In genomic region chr1:183912265-183912886, GRCh38 we compare ENCODE assay signal across 1 cellular context.
A peak's percentile ranks its signal among the peaks of the same experiment; 100 is the strongest.
TF ChIP-seq lines count a peak whose summit lies in the region.

No MANE protein-coding gene starts in this region.

TF ChIP-seq in GM12878, 131 proteins besides CTCF, POLR2A, EP300 and RAD21 (continued from another document and continues in another):
- TF ChIP-seq E4F1 (IDR thresholded peaks at IDR 0.05; ENCODE audit: borderline replicate concordance, partially characterized antibody), result no peak
- TF ChIP-seq SREBF2 (IDR thresholded peaks at IDR 0.05; ENCODE audit: low read length), result no peak
- TF ChIP-seq IKZF2 (IDR thresholded peaks at IDR 0.05), result peak; percentile 81 to 82
- no peak for TF ChIP-seq MYB (IDR thresholded peaks at IDR 0.05; ENCODE audit: borderline replicate concordance, low read depth, low read length)
- TF ChIP-seq, protein P1, sequence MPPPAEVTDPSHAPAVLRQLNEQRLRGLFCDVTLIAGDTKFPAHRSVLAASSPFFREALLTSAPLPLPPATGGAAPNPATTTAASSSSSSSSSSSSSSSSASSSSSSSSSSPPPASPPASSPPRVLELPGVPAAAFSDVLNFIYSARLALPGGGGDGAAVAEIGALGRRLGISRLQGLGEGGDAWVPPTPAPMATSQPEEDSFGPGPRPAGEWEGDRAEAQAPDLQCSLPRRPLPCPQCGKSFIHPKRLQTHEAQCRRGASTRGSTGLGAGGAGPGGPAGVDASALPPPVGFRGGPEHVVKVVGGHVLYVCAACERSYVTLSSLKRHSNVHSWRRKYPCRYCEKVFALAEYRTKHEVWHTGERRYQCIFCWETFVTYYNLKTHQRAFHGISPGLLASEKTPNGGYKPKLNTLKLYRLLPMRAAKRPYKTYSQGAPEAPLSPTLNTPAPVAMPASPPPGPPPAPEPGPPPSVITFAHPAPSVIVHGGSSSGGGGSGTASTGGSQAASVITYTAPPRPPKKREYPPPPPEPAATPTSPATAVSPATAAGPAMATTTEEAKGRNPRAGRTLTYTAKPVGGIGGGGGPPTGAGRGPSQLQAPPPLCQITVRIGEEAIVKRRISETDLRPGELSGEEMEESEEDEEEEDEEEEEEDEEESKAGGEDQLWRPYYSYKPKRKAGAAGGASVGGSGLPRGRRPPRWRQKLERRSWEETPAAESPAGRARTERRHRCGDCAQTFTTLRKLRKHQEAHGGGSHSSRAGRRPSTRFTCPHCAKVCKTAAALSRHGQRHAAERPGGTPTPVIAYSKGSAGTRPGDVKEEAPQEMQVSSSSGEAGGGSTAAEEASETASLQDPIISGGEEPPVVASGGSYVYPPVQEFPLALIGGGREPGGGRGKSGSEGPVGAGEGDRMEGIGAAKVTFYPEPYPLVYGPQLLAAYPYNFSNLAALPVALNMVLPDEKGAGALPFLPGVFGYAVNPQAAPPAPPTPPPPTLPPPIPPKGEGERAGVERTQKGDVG (CRISPR knock-in tag; IDR thresholded peaks at IDR 0.05), result no peak
- TF ChIP-seq MTA3 (IDR thresholded peaks at IDR 0.05; ENCODE audit: borderline replicate concordance, low read length), result peak; percentile 81; the same call in 1 of the 2 replicates
- TF ChIP-seq ELK1 (IDR thresholded peaks at IDR 0.05; ENCODE audit: low read depth, low read length), result no peak
- TF ChIP-seq NFXL1 (IDR thresholded peaks at IDR 0.05; ENCODE audit: borderline replicate concordance), result no peak
- no peak for TF ChIP-seq MYC (IDR thresholded peaks at IDR 0.05; ENCODE audit: insufficient read depth, insufficient read length, insufficient replicate concordance, low read length, severe bottlenecking)
- no peak for TF ChIP-seq MXI1 (IDR thresholded peaks at IDR 0.05; ENCODE audit: low read depth, low read length)
- TF ChIP-seq JUNB (IDR thresholded peaks at IDR 0.05), result peak; percentile 79
- peak in 1 of 2 experiments; percentile 55; a peak in 1 of 4 replicates for TF ChIP-seq ETV6 (conservative IDR thresholded peaks at IDR 0.05 in 1 of 2, IDR thresholded peaks at IDR 0.05 in 1 of 2; ENCODE audit: borderline replicate concordance in 1 of 2, low read depth in 1 of 2)
- no peak for TF ChIP-seq KAT2A (conservative IDR thresholded peaks at IDR 0.05; ENCODE audit: control insufficient read depth, low read depth, low read length)
- no peak for TF ChIP-seq CBX3 (IDR thresholded peaks at IDR 0.05; ENCODE audit: borderline replicate concordance, low read depth)
- no peak for TF ChIP-seq SREBF1 (IDR thresholded peaks at IDR 0.05; ENCODE audit: low read length)
- TF ChIP-seq PAX8 (IDR thresholded peaks at IDR 0.05), result no peak
- TF ChIP-seq ZZZ3 (IDR thresholded peaks at IDR 0.05; ENCODE audit: control insufficient read depth, insufficient read length, low read depth), result no peak
- no peak for TF ChIP-seq HCFC1 (IDR thresholded peaks at IDR 0.05; ENCODE audit: low read length)
- TF ChIP-seq SUZ12 (IDR thresholded peaks at IDR 0.05; ENCODE audit: unreplicated experiment), result no peak
- TF ChIP-seq DPF2 (IDR thresholded peaks at IDR 0.05), result peak; percentile 61; the same call in 1 of the 2 replicates
- TF ChIP-seq NR2C2 (IDR thresholded peaks at IDR 0.05; ENCODE audit: borderline replicate concordance, control insufficient read depth, insufficient read length, low read depth), result no peak
- TF ChIP-seq TAF1 (IDR thresholded peaks at IDR 0.05; ENCODE audit: borderline replicate concordance, low read depth, low read length), result no peak
- no peak for TF ChIP-seq ZNF274 (IDR thresholded peaks at IDR 0.05; ENCODE audit: insufficient read depth, insufficient read length)
- peak; percentile 60; the same call in 1 of the 2 replicates for TF ChIP-seq BCL11A (IDR thresholded peaks at IDR 0.05; ENCODE audit: low read depth, low read length)
- TF ChIP-seq MEF2B (IDR thresholded peaks at IDR 0.05; ENCODE audit: partially characterized antibody, poor library complexity, severe bottlenecking), result peak; percentile 86
- no peak for TF ChIP-seq FOS (IDR thresholded peaks at IDR 0.05; ENCODE audit: borderline replicate concordance, extremely low read depth, insufficient read length)
- no peak for TF ChIP-seq HDAC2 (IDR thresholded peaks at IDR 0.05)
- no peak for TF ChIP-seq ZNF622 (IDR thresholded peaks at IDR 0.05)
- TF ChIP-seq ESRRA (IDR thresholded peaks at IDR 0.05; ENCODE audit: low read length), result no peak
- TF ChIP-seq TARDBP (IDR thresholded peaks at IDR 0.05; ENCODE audit: borderline replicate concordance), result no peak
- TF ChIP-seq, protein P2, sequence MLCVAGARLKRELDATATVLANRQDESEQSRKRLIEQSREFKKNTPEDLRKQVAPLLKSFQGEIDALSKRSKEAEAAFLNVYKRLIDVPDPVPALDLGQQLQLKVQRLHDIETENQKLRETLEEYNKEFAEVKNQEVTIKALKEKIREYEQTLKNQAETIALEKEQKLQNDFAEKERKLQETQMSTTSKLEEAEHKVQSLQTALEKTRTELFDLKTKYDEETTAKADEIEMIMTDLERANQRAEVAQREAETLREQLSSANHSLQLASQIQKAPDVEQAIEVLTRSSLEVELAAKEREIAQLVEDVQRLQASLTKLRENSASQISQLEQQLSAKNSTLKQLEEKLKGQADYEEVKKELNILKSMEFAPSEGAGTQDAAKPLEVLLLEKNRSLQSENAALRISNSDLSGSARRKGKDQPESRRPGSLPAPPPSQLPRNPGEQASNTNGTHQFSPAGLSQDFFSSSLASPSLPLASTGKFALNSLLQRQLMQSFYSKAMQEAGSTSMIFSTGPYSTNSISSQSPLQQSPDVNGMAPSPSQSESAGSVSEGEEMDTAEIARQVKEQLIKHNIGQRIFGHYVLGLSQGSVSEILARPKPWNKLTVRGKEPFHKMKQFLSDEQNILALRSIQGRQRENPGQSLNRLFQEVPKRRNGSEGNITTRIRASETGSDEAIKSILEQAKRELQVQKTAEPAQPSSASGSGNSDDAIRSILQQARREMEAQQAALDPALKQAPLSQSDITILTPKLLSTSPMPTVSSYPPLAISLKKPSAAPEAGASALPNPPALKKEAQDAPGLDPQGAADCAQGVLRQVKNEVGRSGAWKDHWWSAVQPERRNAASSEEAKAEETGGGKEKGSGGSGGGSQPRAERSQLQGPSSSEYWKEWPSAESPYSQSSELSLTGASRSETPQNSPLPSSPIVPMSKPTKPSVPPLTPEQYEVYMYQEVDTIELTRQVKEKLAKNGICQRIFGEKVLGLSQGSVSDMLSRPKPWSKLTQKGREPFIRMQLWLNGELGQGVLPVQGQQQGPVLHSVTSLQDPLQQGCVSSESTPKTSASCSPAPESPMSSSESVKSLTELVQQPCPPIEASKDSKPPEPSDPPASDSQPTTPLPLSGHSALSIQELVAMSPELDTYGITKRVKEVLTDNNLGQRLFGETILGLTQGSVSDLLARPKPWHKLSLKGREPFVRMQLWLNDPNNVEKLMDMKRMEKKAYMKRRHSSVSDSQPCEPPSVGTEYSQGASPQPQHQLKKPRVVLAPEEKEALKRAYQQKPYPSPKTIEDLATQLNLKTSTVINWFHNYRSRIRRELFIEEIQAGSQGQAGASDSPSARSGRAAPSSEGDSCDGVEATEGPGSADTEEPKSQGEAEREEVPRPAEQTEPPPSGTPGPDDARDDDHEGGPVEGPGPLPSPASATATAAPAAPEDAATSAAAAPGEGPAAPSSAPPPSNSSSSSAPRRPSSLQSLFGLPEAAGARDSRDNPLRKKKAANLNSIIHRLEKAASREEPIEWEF (IDR thresholded peaks at IDR 0.05; ENCODE audit: insufficient replicate concordance, low read depth, low read length), result no peak
- no peak for TF ChIP-seq SUPT20H (IDR thresholded peaks at IDR 0.05; ENCODE audit: borderline replicate concordance, control insufficient read depth, low read depth, low read length)
- TF ChIP-seq NRF1 (conservative IDR thresholded peaks at IDR 0.05; ENCODE audit: low read depth, low read length), result no peak
- TF ChIP-seq RELA (IDR thresholded peaks at IDR 0.05; ENCODE audit: borderline replicate concordance, partially characterized antibody), result no peak
- no peak for TF ChIP-seq SIX5 (IDR thresholded peaks at IDR 0.05; ENCODE audit: low read depth, low read length, severe bottlenecking)
- TF ChIP-seq NBN (IDR thresholded peaks at IDR 0.05), result no peak; the same call in 1 of the 2 replicates
- TF ChIP-seq PML (IDR thresholded peaks at IDR 0.05; ENCODE audit: low read length), result no peak
- no peak for TF ChIP-seq RFX5 (IDR thresholded peaks at IDR 0.05; ENCODE audit: low read depth, low read length)
- TF ChIP-seq POLR2AphosphoS2 (IDR thresholded peaks at IDR 0.05; ENCODE audit: low read depth, low read length), result no peak
- TF ChIP-seq EED (IDR thresholded peaks at IDR 0.05; ENCODE audit: low read depth), result 0 out of 2 replicates have a peak, but pooled peaks have one; percentile 27
- peak; percentile 53; the same call in 1 of the 2 replicates for TF ChIP-seq SPI1 (IDR thresholded peaks at IDR 0.05; ENCODE audit: borderline replicate concordance, insufficient read depth, low read depth, low read length)
- peak; percentile 72; the same call in 1 of the 2 replicates for TF ChIP-seq ZNF217 (IDR thresholded peaks at IDR 0.05)
- TF ChIP-seq, protein P3, sequence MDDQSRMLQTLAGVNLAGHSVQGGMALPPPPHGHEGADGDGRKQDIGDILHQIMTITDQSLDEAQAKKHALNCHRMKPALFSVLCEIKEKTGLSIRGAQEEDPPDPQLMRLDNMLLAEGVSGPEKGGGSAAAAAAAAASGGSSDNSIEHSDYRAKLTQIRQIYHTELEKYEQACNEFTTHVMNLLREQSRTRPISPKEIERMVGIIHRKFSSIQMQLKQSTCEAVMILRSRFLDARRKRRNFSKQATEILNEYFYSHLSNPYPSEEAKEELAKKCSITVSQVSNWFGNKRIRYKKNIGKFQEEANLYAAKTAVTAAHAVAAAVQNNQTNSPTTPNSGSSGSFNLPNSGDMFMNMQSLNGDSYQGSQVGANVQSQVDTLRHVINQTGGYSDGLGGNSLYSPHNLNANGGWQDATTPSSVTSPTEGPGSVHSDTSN (IDR thresholded peaks at IDR 0.05; ENCODE audit: insufficient replicate concordance, low read depth, low read length), result no peak
- no peak for TF ChIP-seq FOXK2 (IDR thresholded peaks at IDR 0.05)
- peak; percentile 75 for TF ChIP-seq TBL1XR1 (IDR thresholded peaks at IDR 0.05; ENCODE audit: low read depth, low read length)
- peak; percentile 92; the same call in 1 of the 2 replicates for TF ChIP-seq FOXM1 (IDR thresholded peaks at IDR 0.05; ENCODE audit: low read depth, low read length)
- TF ChIP-seq, protein P4, sequence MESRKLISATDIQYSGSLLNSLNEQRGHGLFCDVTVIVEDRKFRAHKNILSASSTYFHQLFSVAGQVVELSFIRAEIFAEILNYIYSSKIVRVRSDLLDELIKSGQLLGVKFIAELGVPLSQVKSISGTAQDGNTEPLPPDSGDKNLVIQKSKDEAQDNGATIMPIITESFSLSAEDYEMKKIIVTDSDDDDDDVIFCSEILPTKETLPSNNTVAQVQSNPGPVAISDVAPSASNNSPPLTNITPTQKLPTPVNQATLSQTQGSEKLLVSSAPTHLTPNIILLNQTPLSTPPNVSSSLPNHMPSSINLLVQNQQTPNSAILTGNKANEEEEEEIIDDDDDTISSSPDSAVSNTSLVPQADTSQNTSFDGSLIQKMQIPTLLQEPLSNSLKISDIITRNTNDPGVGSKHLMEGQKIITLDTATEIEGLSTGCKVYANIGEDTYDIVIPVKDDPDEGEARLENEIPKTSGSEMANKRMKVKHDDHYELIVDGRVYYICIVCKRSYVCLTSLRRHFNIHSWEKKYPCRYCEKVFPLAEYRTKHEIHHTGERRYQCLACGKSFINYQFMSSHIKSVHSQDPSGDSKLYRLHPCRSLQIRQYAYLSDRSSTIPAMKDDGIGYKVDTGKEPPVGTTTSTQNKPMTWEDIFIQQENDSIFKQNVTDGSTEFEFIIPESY (IDR thresholded peaks at IDR 0.05), result no peak
- TF ChIP-seq RBBP5 (conservative IDR thresholded peaks at IDR 0.05), result no peak
- peak; percentile 57; the same call in 1 of the 2 replicates for TF ChIP-seq IRF4 (IDR thresholded peaks at IDR 0.05; ENCODE audit: low read depth, low read length)
